Comparison of ENCODE assay signal across 13 cellular contexts in the genomic region with DNA sequence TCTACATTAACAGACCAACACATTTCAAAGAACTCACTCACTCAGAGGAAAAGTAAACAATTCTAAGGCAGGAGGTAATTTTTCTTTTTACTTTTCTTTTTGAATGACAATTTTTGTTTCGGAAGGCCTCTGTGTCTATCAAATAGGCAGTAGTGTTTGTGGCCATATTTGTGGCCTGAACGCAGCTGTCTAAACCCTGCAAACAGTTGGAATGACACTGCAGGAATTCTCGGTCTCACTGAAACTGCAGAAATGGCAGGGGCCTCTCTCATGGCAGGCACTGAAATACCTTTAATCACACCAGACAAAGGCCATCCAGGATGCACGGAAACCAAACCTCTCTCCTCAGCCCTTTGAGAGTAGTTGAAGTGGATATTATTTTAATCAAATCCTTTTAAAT. TPM values are rescaled to one million over a fixed set of nuclear protein-coding genes. Genes with fewer than 3 reads are reported as not detected.
DNase-seq lines count a peak whose midpoint lies in the region; ATAC-seq and TF ChIP-seq lines count a peak whose summit lies in the region.
"Had no signal": no experiment of that assay in that cellular context is flagged by ENCODE, and none has a peak within 500 bp of the region (broad histone marks: within the 10 kb centered on the region; RNA-seq: fewer than 3 reads in every experiment).

No MANE protein-coding gene starts in this region.

- H3K4me3 ChIP-seq in IMR-90 (ENCODE audit: insufficient read depth, low read depth, low read length) = no peak overlapping the region
- no peak overlapping the region for H3K4me3 ChIP-seq in astrocyte of the spinal cord (ENCODE audit: low read depth, low read length)
- H3K4me3 ChIP-seq in iPS-18a (ENCODE audit: low read length) = no peak overlapping the region
- no peak overlapping the region for H3K4me3 ChIP-seq in thyroid gland (replicated peaks in 1 of 3)
- H3K4me3 ChIP-seq: HAP-1 had no signal

- peaks cover 10% of the 10 kb centered on the region for H3K9me1 ChIP-seq in IMR-90 (ENCODE audit: insufficient read depth, low read length)

- H4K20me1 ChIP-seq in IMR-90 (ENCODE audit: insufficient read depth, low read length) = peaks cover 10% of the 10 kb centered on the region; the same call in 1 of the 2 replicates

- H3K4me3 Mint-ChIP-seq in mesothelial cell of epicardium = no peak overlapping the region

- peak overlapping the region; percentile 67 for H3K27ac ChIP-seq in IMR-90 (ENCODE audit: insufficient read depth, low read length)
- H3K27ac ChIP-seq in iPS-18a (ENCODE audit: low read length) = no peak overlapping the region
- peak overlapping the region in 1 of 3 donors; percentile 27 for H3K27ac ChIP-seq in thyroid gland

- POLR2A ChIA-PET in IMR-90 (lab: Charles Lee; ENCODE audit: unreplicated experiment) = no interaction called here
- POLR2A ChIA-PET in GM10248 (lab: Yijun Ruan, JAX) = no interaction called here

- no peaks in the 10 kb centered on the region for H3K27me3 ChIP-seq in IMR-90 (ENCODE audit: control insufficient read depth, insufficient read depth, low read length)
- no peaks in the 10 kb centered on the region for H3K27me3 ChIP-seq in iPS-18a (ENCODE audit: control insufficient read depth, insufficient read depth, low read length)
- H3K27me3 ChIP-seq in thyroid gland = no peaks in the 10 kb centered on the region

- H3K9me3 Mint-ChIP-seq in mesothelial cell of epicardium = no peaks in the 10 kb centered on the region

- H2BK120ac ChIP-seq in IMR-90 (ENCODE audit: low read depth, low read length) = no peak overlapping the region

- peaks cover 21% of the 10 kb centered on the region for H3K4me1 ChIP-seq in IMR-90 (ENCODE audit: control insufficient read depth, insufficient read depth, low read length)
- peaks cover 53% of the 10 kb centered on the region for H3K4me1 ChIP-seq in iPS-18a (ENCODE audit: control insufficient read depth, low read depth, low read length)
- peaks cover 6 to 55% of the 10 kb centered on the region in 2 donors for H3K4me1 ChIP-seq in thyroid gland
- H3K4me1 ChIP-seq: HAP-1 had no signal

- H4K8ac ChIP-seq in IMR-90 (ENCODE audit: low read depth in 2 of 2, low read length in 2 of 2) = peak overlapping the region in 1 of 2 experiments; percentile 82; a peak in 2 of 4 replicates

- H2AFZ ChIP-seq in IMR-90 (replicated peaks; ENCODE audit: low read length, poor library complexity) = peak overlapping the region; percentile 79

- peak overlapping the region; percentile 35 for H3K4me2 ChIP-seq in IMR-90 (ENCODE audit: low read depth, low read length)

- peak overlapping the region; percentile 54; the same call in 1 of the 2 replicates for H3K23ac ChIP-seq in IMR-90 (ENCODE audit: low read depth, low read length)

- intact Hi-C loops in IMR-90 (cut with micrococcal nuclease) = no loop called here
- intact Hi-C loops in thyroid gland (cut with DNase I) = no loop called here

- peak; percentile 11 for DNase-seq in A172 (ENCODE audit: low spot score)
- DNase-seq in IMR-90 = peak; percentile 34
- peak; percentile 57 for DNase-seq in astrocyte of the spinal cord (ENCODE audit: low read depth, low spot score)
- no peak for DNase-seq in thyroid gland
- no peak for DNase-seq in GM10248 (ENCODE audit: extremely low spot score)
- DNase-seq in NCI-H748 treated with DMSO at 0.1 percent for 48 hours (lab: John Stamatoyannopoulos, UW) = no peak
- DNase-seq in mesothelial cell of epicardium (ENCODE audit: low spot score in 2 of 2, unreplicated experiment in 2 of 2) = no peak
- DNase-seq: DMS79 treated with DMSO at 0.1 percent for 48 hours, kidney, NCI-H1436 treated with DMSO at 0.1 percent for 48 hours had no signal

- H3K36me3 ChIP-seq in IMR-90 (ENCODE audit: control insufficient read depth, insufficient read depth, low read length) (peaks cover 8% of the 10 kb centered on the region; the same call in 1 of the 2 replicates), iPS-18a (ENCODE audit: control insufficient read depth, low read depth, low read length) (no peaks in the 10 kb centered on the region), thyroid gland (no peaks in the 10 kb centered on the region)
- H3K36me3 ChIP-seq: HAP-1 had no signal

- H3K56ac ChIP-seq in IMR-90 (ENCODE audit: extremely low read depth, insufficient read depth, low read length) = peak overlapping the region; percentile 28; the same call in 1 of the 2 replicates

- H2BK20ac ChIP-seq in IMR-90 (ENCODE audit: low read depth, low read length) = peak overlapping the region; percentile 55; the same call in 1 of the 2 replicates

- H3K9ac ChIP-seq in IMR-90 (ENCODE audit: low read depth, low read length) (no peak overlapping the region), iPS-18a (ENCODE audit: low read length) (peak overlapping the region; percentile 0)

- no peak overlapping the region for H3K18ac ChIP-seq in IMR-90 (ENCODE audit: low read depth, low read length)

- no peaks in the 10 kb centered on the region for H3K27me3 Mint-ChIP-seq in mesothelial cell of epicardium (ENCODE audit: low read depth)

- H4K5ac ChIP-seq in IMR-90 (ENCODE audit: low read depth, low read length) = no peak overlapping the region

- H3K4ac ChIP-seq in IMR-90 (ENCODE audit: low read depth, low read length) = peak overlapping the region; percentile 72

- H3K9me3 ChIP-seq in IMR-90 (ENCODE audit: control insufficient read depth, insufficient read depth, low read length) (no peaks in the 10 kb centered on the region), iPS-18a (ENCODE audit: control insufficient read depth, low read depth, low read length) (no peaks in the 10 kb centered on the region), thyroid gland (no peaks in the 10 kb centered on the region)
- H3K9me3 ChIP-seq: HAP-1 had no signal

- H2AK5ac ChIP-seq in IMR-90 (ENCODE audit: low read depth, low read length) = peak overlapping the region; percentile 38

- no peak overlapping the region for H2BK5ac ChIP-seq in IMR-90 (ENCODE audit: low read depth, low read length, poor library complexity, severe bottlenecking)

- in situ Hi-C loops in IMR-90 (cut with MboI; ENCODE audit: low sequenced_read_pairs) = no loop called here
- in situ Hi-C loops in astrocyte of the spinal cord (cut with HindIII; ENCODE audit: low sequenced_read_pairs) = no loop called here

- TF ChIP-seq RAD21 in IMR-90 (IDR thresholded peaks at IDR 0.05; ENCODE audit: low read length) = no peak

- no peak overlapping the region for H3K27ac Mint-ChIP-seq in mesothelial cell of epicardium

- no TSS peak for BruUV-seq in IMR-90 (replicated peaks; lab: Mats Ljungman, UMichigan)

- no peak overlapping the region for H2AK9ac ChIP-seq in IMR-90 (replicated peaks; ENCODE audit: low read depth, low read length, poor library complexity)

- peak overlapping the region; percentile 49; the same call in 1 of the 2 replicates for H4K91ac ChIP-seq in IMR-90 (ENCODE audit: insufficient read depth, low read depth, low read length)

- TF ChIP-seq CTCF in IMR-90 (conservative IDR thresholded peaks at IDR 0.05; ENCODE audit: low read depth, low read length) (no peak), astrocyte of the spinal cord (IDR thresholded peaks at IDR 0.05; ENCODE audit: low read depth, low read length) (no peak), thyroid gland (IDR thresholded peaks at IDR 0.05) (no peak), GM10248 (IDR thresholded peaks at IDR 0.05; ENCODE audit: control extremely low read depth, extremely low read depth, low read depth, missing control alignments) (no peak), mesothelial cell of epicardium (IDR thresholded peaks at IDR 0.05; ENCODE audit: unreplicated experiment) (no peak)

- CTCF ChIA-PET in IMR-90 (lab: Yijun Ruan, JAX) = no interaction called here
- CTCF ChIA-PET in GM10248 (lab: Yijun Ruan, JAX) = interaction anchor here (1.1 to 1.8 kb wide), 5 partner anchors 11 to 199 kb away, joined by 3 to 7 read pairs (median 5); no protein-coding TSS in a partner anchor

- WGBS in IMR-90 (ENCODE audit: extremely low coverage in 2 of 2, insufficient read length in 1 of 2), 2 experiments = no CpG with 5 or more reads among the region's 4 CpGs
- 50 to 53% methylated on average over 4 of the region's 4 CpGs for WGBS in thyroid gland, 2 donors

- H3K4me1 Mint-ChIP-seq in mesothelial cell of epicardium = peaks cover 29% of the 10 kb centered on the region

- ATAC-seq in IMR-90 (ENCODE audit: low read depth) = peak; percentile 48
- ATAC-seq: SK-N-SH treated with all-trans-retinoic acid at 6 μM for 48 hours had no signal

- dilution Hi-C loops in IMR-90 (cut with HindIII; ENCODE audit: low sequenced_read_pairs, unreplicated experiment) = no loop called here

- no peak for TF ChIP-seq POLR2A in IMR-90 (IDR thresholded peaks at IDR 0.05; ENCODE audit: low read depth, low read length)
- no peak for TF ChIP-seq POLR2A in thyroid gland (IDR thresholded peaks at IDR 0.05)

- H3K14ac ChIP-seq in IMR-90 (replicated peaks; ENCODE audit: low read depth, low read length) = peak overlapping the region; percentile 75

- no peaks in the 10 kb centered on the region for H3K36me3 Mint-ChIP-seq in mesothelial cell of epicardium

- peaks cover 30 to 43% of the 10 kb centered on the region in 2 experiments for H3K79me1 ChIP-seq in IMR-90 (ENCODE audit: low read depth in 1 of 2, low read length in 2 of 2)

- H2BK15ac ChIP-seq in IMR-90 (ENCODE audit: low read depth, low read length) = peak overlapping the region; percentile 67; the same call in 1 of the 3 replicates

TF ChIP-seq in IMR-90, 13 proteins besides CTCF, POLR2A, EP300 and RAD21 (continues in another document):
- TF ChIP-seq MXI1 (IDR thresholded peaks at IDR 0.05; ENCODE audit: borderline replicate concordance, low read depth, low read length) (no peak), RCOR1 (IDR thresholded peaks at IDR 0.05; ENCODE audit: insufficient replicate concordance, low read length) (no peak), MAZ (IDR thresholded peaks at IDR 0.05; ENCODE audit: borderline replicate concordance, low read depth, low read length) (no peak)
- TF ChIP-seq, protein P1, sequence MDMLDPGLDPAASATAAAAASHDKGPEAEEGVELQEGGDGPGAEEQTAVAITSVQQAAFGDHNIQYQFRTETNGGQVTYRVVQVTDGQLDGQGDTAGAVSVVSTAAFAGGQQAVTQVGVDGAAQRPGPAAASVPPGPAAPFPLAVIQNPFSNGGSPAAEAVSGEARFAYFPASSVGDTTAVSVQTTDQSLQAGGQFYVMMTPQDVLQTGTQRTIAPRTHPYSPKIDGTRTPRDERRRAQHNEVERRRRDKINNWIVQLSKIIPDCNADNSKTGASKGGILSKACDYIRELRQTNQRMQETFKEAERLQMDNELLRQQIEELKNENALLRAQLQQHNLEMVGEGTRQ (IDR thresholded peaks at IDR 0.05; ENCODE audit: low read depth, low read length) = no peak

RNA-seq across cellular contexts. Expression of a gene that starts 30.4 kb away (rescaled TPM):
- 26.0 and 26.6 TPM in 2 replicates for total RNA-seq in A172 (2014; rRNA removed; shearing (Covaris generic))
- total RNA-seq in IMR-90 (2012; rRNA removed) (36.4 and 41.1 TPM in 2 replicates), thyroid gland (100 to 1,000 TPM in 2 of 4 donors, 10 to 100 TPM in 2; 67.0 to 206 (median 95.9) TPM), mesothelial cell of epicardium (104 to 123 TPM (median 115 TPM) in 3 replicates)
- polyA plus RNA-seq in IMR-90 (2012; rRNA removed) = 30.8 and 35.1 TPM in 2 replicates
- polyA plus RNA-seq in IMR-90 (2012; cell fraction: cytosol; rRNA removed) = 41.7 and 98.8 TPM in 2 replicates
- polyA plus RNA-seq in IMR-90 (2012; cell fraction: nucleus; rRNA removed; ENCODE audit: low replicate concordance) = 36.3 and 72.0 TPM in 2 replicates

Comparison
In these comparisons a context has a peak if more than half of its experiments do, and no peak if none do; other contexts are left out.
1. DNase-seq: peak in A172 (single experiment), IMR-90 (single experiment) and astrocyte of the spinal cord (single experiment); none in thyroid gland (0 of 2), GM10248 (single experiment), NCI-H748 treated with DMSO at 0.1 percent for 48 hours (single experiment) and mesothelial cell of epicardium (0 of 2).